ENCODE assay signal across 24 cellular contexts in genomic region chr22:47598864-47599263, GRCh38.
"Had no signal": no experiment of that assay in that cellular context is flagged by ENCODE, and none has a peak within 500 bp of the region (broad histone marks: within the 10 kb centered on the region; RNA-seq: fewer than 3 reads in every experiment).

No MANE protein-coding gene starts in this region.

- DNase-seq: effector memory CD8-positive, alpha-beta T cell; foreskin fibroblast; gastrocnemius medialis; kidney; left cardiac atrium; left lung; mesenchymal stem cell; midbrain; naive thymus-derived CD4-positive, alpha-beta T cell; nucleus accumbens; ovary; posterior cingulate gyrus; psoas muscle; right cardiac atrium; stimulated activated CD4-positive, alpha-beta T cell treated with anti-CD3 and anti-CD28 coated beads, Interleukin-4, amount 100 ng/mL, for 4 hours; stimulated activated naive CD8-positive, alpha-beta T cell treated with anti-CD3 and anti-CD28 coated beads, Interleukin-15, Interleukin-2, amounts not matched to agents 100 U/mL and 50 U/mL, for 24 hours; thyroid gland; trophoblast cell had no signal

- H3K36me3 ChIP-seq: gastrocnemius medialis, left lung, ovary, spleen, thyroid gland had no signal

- ATAC-seq: effector memory CD8-positive, alpha-beta T cell; gastrocnemius medialis; left cardiac atrium; left lung; naive thymus-derived CD4-positive, alpha-beta T cell; psoas muscle; right cardiac atrium; stimulated activated memory B cell treated with anti-CD40 and anti-IgM and Interleukin-4, amounts not matched to agents 10 μg/mL and 1 μg/mL and 100 μg/mL, for 72 hours; stimulated activated naive CD8-positive, alpha-beta T cell treated with anti-CD3 and anti-CD28 coated beads, Interleukin-15, Interleukin-2, amounts not matched to agents 100 U/mL and 50 U/mL, for 24 hours had no signal

- H3K4me3 ChIP-seq: coronary artery, gastrocnemius medialis, hepatocyte, left lung, ovary, psoas muscle, skin epidermis, spleen, thyroid gland had no signal

- FAIRE-seq: kidney, urothelium cell line had no signal

- H3K27me3 ChIP-seq: gastrocnemius medialis, hepatocyte, ovary, thyroid gland had no signal

- H3K4me1 ChIP-seq: gastrocnemius medialis, left lung, psoas muscle, spleen, thyroid gland had no signal

- H3K9me3 ChIP-seq: gastrocnemius medialis, left lung, ovary, psoas muscle, thyroid gland had no signal

- H3K27ac ChIP-seq: coronary artery, gastrocnemius medialis, hepatocyte, left lung, ovary, psoas muscle, skin epidermis, spleen, thyroid gland had no signal
